ENCODE assay signal across 8 cellular contexts in the genomic region with DNA sequence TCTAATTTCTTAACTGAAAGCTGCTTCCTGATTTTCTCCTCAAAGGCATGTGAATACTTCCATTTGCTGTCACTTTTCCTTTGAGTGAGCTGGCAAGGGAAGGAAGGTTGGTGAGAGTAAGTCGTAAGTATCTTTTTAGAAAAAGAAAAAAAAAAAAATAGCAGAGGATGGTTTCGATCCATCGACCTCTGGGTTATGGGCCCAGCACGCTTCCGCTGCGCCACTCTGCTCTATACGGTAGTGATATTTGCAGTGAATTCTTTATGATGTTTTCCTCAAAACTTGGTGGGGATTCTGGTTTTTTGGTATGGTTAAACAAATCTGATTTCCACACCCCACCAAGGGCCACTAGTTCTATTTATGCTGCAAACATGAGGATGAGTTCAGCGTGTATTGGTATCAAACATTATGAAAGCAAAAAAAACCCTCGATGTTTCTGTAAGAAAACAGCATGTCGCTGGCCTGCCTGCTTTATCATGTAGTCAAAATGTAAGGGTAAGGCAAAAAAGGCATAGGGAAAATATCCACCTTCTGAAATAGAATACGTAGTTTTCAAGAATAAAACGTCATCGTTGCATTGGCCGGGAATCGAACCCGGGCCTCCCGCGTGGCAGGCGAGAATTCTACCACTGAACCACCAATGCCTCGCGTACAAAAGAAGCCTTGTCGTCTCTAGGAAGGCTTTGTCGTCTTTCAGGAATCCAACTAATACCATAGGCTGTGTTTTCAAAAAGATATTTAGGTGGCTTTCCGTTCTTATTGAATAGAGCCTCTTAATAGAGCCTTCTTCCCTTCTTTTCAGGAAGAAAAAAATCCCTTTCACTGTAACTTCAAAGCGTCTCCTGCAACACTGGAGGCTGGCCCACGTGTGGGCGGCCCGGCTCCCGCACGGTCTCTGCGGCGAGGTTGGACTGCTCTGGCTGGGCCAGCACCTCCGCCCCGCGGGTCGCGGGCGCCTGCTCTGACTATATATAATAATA. TPM values are rescaled to one million over a fixed set of nuclear protein-coding genes. Genes with fewer than 3 reads are reported as not detected.
DNase-seq lines count a peak whose midpoint lies in the region; ATAC-seq and TF ChIP-seq lines count a peak whose summit lies in the region.

No MANE protein-coding gene starts in this region.

- H3K36me3 ChIP-seq in CD8-positive, alpha-beta T cell (ENCODE audit: insufficient read depth, low read length): no peaks in the 10 kb centered on the region

- no peaks in the 10 kb centered on the region for H3K36me3 Mint-ChIP-seq in CD8-positive, alpha-beta T cell

- no peaks in the 10 kb centered on the region for H3K27me3 ChIP-seq in CD8-positive, alpha-beta T cell (ENCODE audit: insufficient read depth, low read length)

- H3K4me1 ChIP-seq in CD8-positive, alpha-beta T cell (ENCODE audit: insufficient read depth, low read length): peaks cover 4% of the 10 kb centered on the region

- peak overlapping the region; percentile 69 for H3K27ac ChIP-seq in CD8-positive, alpha-beta T cell (ENCODE audit: low read depth, low read length)

- DNase-seq in CD8-positive, alpha-beta T cell: peak; percentile 83 to 95 (median 86)
- DNase-seq in HT-29 (ENCODE audit: low spot score): peak; percentile 94
- peak; percentile 62 for DNase-seq in NOMO-1 treated with dmso at 0.1 percent for 144 hours (lab: John Stamatoyannopoulos, UW; ENCODE audit: unreplicated experiment)
- peak; percentile 88 for DNase-seq in activated T-cell treated with anti-CD3 and anti-CD28 coated beads for 24 hours (ENCODE audit: low read depth)
- peak; percentile 73 for DNase-seq in epithelial cell of esophagus (ENCODE audit: low read depth)
- peak; percentile 94 for DNase-seq in mucosa of gallbladder (ENCODE audit: low spot score)
- peak; percentile 66 to 98 for DNase-seq in stimulated activated CD8-positive, alpha-beta memory T cell treated with anti-CD3 and anti-CD28 coated beads, Interleukin-4, amount 100 ng/mL, for 4 hours (ENCODE audit: low read depth in 2 of 2, low spot score in 1 of 2)

- H3K27me3 Mint-ChIP-seq in CD8-positive, alpha-beta T cell (ENCODE audit: low read depth): peaks cover 8% of the 10 kb centered on the region

- H3K9me3 Mint-ChIP-seq in CD8-positive, alpha-beta T cell: no peaks in the 10 kb centered on the region

- peak overlapping the region; percentile 88 for H3K4me3 Mint-ChIP-seq in CD8-positive, alpha-beta T cell

- H3K4me1 Mint-ChIP-seq in CD8-positive, alpha-beta T cell (ENCODE audit: low read depth): peaks cover 5% of the 10 kb centered on the region

- no peak for TF ChIP-seq CTCF in CD8-positive, alpha-beta T cell (IDR thresholded peaks at IDR 0.05)
- no peak for TF ChIP-seq CTCF in epithelial cell of esophagus (IDR thresholded peaks at IDR 0.05; ENCODE audit: insufficient read depth, low read depth, low read length, missing control alignments)

- CTCF ChIA-PET in CD8-positive, alpha-beta T cell (lab: Charles Lee): interaction anchor here (0.8 to 2.0 kb wide), 4 partner anchors 9 to 755 kb away, joined by 3 to 8 read pairs (median 5); a partner anchor contains a TSS

- POLR2A ChIA-PET in CD8-positive, alpha-beta T cell (lab: Charles Lee): interaction anchor here (0.6 to 1.4 kb wide), 12 partner anchors 10 to 843 kb away, joined by 3 to 9 read pairs (median 4); a partner anchor contains a TSS

- peak overlapping the region; percentile 61 for H3K4me3 ChIP-seq in CD8-positive, alpha-beta T cell (ENCODE audit: low read depth, low read length)
- H3K4me3 ChIP-seq in epithelial cell of esophagus (ENCODE audit: low read length): peak overlapping the region; percentile 78

- ATAC-seq in CD8-positive, alpha-beta T cell: peak; percentile 80
- ATAC-seq in GM19468 (IDR thresholded peaks at IDR 0.05; ENCODE audit: extremely low read depth, unreplicated experiment): peak; percentile 17

- intact Hi-C loops in CD8-positive, alpha-beta T cell (cut with DNase I, micrococcal nuclease): loop anchor here (1.0 to 10.0 kb wide), 20 partner anchors 150 to 1082 kb away; a partner anchor contains a TSS

- H3K27ac Mint-ChIP-seq in CD8-positive, alpha-beta T cell: peak overlapping the region; percentile 97

- H3K9me3 ChIP-seq in CD8-positive, alpha-beta T cell (ENCODE audit: low read length): no peaks in the 10 kb centered on the region

RNA-seq across cellular contexts. Expression of a gene that starts 9.6 kb away (rescaled TPM):
- not detected for total RNA-seq in CD8-positive, alpha-beta T cell
- total RNA-seq in HT-29 (2014; rRNA removed; shearing (Covaris generic)): not detected in 2 replicates
- total RNA-seq in mucosa of gallbladder: not detected

RNA-seq across cellular contexts. Expression of a gene that starts 54.4 kb away (rescaled TPM):
- total RNA-seq in CD8-positive, alpha-beta T cell: not detected
- total RNA-seq in HT-29 (2014; rRNA removed; shearing (Covaris generic)): not detected in 2 replicates
- total RNA-seq in mucosa of gallbladder: not detected

Comparison
In these comparisons a context has a peak if more than half of its experiments do, and no peak if none do; other contexts are left out.
1. Peak in every context shown above with its lines: DNase-seq, ATAC-seq, H3K4me3 ChIP-seq and H3K27ac ChIP-seq.